20 cellular contexts compared by ENCODE assay signal in the genomic region with DNA sequence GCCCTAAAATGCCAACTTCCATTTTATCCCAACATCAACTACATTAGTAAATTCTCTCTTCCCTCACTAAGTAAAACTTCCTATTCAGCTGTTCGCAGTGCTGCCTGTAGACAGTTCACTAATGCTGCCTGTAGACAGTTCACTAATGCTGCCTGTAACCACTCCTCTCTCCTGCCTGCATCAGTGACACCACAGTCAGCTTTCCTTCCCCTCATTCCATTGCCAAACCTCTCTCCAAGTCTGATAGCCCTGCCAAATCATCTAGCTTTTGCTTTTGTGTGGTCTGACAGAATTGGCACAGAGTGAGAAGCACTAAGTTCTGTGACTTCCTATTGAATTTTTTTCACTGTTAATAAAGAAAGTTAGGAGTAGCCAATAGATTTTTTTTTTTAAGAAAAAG. TPM values are rescaled to one million over a fixed set of nuclear protein-coding genes. Genes with fewer than 3 reads are reported as not detected.
A peak's percentile ranks its signal among the peaks of the same experiment; 100 is the strongest.
DNase-seq lines count a peak whose midpoint lies in the region; ATAC-seq and TF ChIP-seq lines count a peak whose summit lies in the region.
"Had no signal": no experiment of that assay in that cellular context is flagged by ENCODE, and none has a peak within 500 bp of the region (broad histone marks: within the 10 kb centered on the region; RNA-seq: fewer than 3 reads in every experiment).

No MANE protein-coding gene starts in this region.

- no CpG with 5 or more reads among the region's 1 CpG for WGBS in H9 (ENCODE audit: extremely low coverage, insufficient read length, low lambda C conversion rate)
- 44 to 53% methylated on average over 1 of the region's 1 CpG for WGBS in heart right ventricle, 2 donors

- no peaks in the 10 kb centered on the region for H3K79me1 ChIP-seq in H9 (ENCODE audit: insufficient read depth, low read depth, low read length, poor library complexity, severe bottlenecking)

- no peak overlapping the region for H2AK5ac ChIP-seq in H9 (ENCODE audit: insufficient read length, low read length)

- no peaks in the 10 kb centered on the region for H3K36me3 ChIP-seq in heart right ventricle
- H3K36me3 ChIP-seq: BLaER1 treated with 17β-estradiol and CSF1 and Interleukin-3, amounts not matched to agents 10 nM and 100 nM; esophagus squamous epithelium; suprapubic skin had no signal

- no peak for DNase-seq in H9
- peak; percentile 92 for DNase-seq in astrocyte of the hippocampus (ENCODE audit: low read depth, low spot score)
- DNase-seq in heart right ventricle: peak in 1 of 2 donors; percentile 24
- DNase-seq in skeletal muscle cell (ENCODE audit: low read depth): peak; percentile 18
- DNase-seq in NOMO-1 treated with dmso at 0.1 percent for 144 hours (lab: John Stamatoyannopoulos, UW; ENCODE audit: unreplicated experiment): no peak
- DNase-seq in activated naive CD4-positive, alpha-beta T cell (lab: John Stamatoyannopoulos, UW): no peak
- no peak for DNase-seq in stimulated activated naive CD4-positive, alpha-beta T cell (lab: John Stamatoyannopoulos, UW)
- DNase-seq: activated B cell treated with CpG ODN at 0.5 μM for 24 hours; amygdala; dorsolateral prefrontal cortex; esophagus squamous epithelium; Kasumi-1; naive B cell; NCI-H1694 treated with DMSO at 0.1 percent for 48 hours; NCI-H748 treated with DMSO at 0.1 percent for 48 hours; stimulated activated CD4-positive, alpha-beta T cell treated with anti-CD3 and anti-CD28 coated beads, Interleukin-1b, Interleukin-23, amount 100 ng/mL, for 48 hours had no signal

- ATAC-seq in heart right ventricle: peak in 6 of 8 donors; percentile 63 to 89 (median 78)

- no peak overlapping the region for H3K23ac ChIP-seq in H9 (ENCODE audit: insufficient read length, low read depth, low read length)

- H3K36me3 Mint-ChIP-seq in H9 (ENCODE audit: insufficient read depth in 1 of 3, low read depth in 3 of 3): no peaks in the 10 kb centered on the region
- H3K36me3 Mint-ChIP-seq: naive B cell had no signal

- H3K27ac ChIP-seq in H9 (ENCODE audit: insufficient read length, low read depth, low read length): no peak overlapping the region
- H3K27ac ChIP-seq in heart right ventricle: no peak overlapping the region
- H3K27ac ChIP-seq: BLaER1 treated with 17β-estradiol and CSF1 and Interleukin-3, amounts not matched to agents 10 nM and 100 nM; dorsolateral prefrontal cortex; esophagus squamous epithelium; suprapubic skin had no signal

- H3K4me1 Mint-ChIP-seq in H9: peaks cover 14 to 15% of the 10 kb centered on the region in 2 experiments
- H3K4me1 Mint-ChIP-seq: activated B cell treated with CpG ODN at 0.5 μM for 24 hours, naive B cell had no signal

- no peak overlapping the region for H3K4me3 ChIP-seq in heart right ventricle
- no peak overlapping the region for H3K4me3 ChIP-seq in skeletal muscle cell (ENCODE audit: low read depth, low read length)
- H3K4me3 ChIP-seq: BLaER1 treated with 17β-estradiol and CSF1 and Interleukin-3, amounts not matched to agents 10 nM and 100 nM; dorsolateral prefrontal cortex; esophagus squamous epithelium; suprapubic skin had no signal

- no peak overlapping the region for H2BK5ac ChIP-seq in H9 (ENCODE audit: insufficient read length, low read length)

- no peak overlapping the region for H4K5ac ChIP-seq in H9 (ENCODE audit: insufficient read length, low read depth, low read length)

- H3K56ac ChIP-seq in H9 (ENCODE audit: insufficient read length, low read depth, low read length): no peak overlapping the region

- no peak overlapping the region for H2BK12ac ChIP-seq in H9 (ENCODE audit: insufficient read length, low read depth, low read length)

- no peak for TF ChIP-seq CTCF in H9 (conservative IDR thresholded peaks at IDR 0.05)
- TF ChIP-seq CTCF in heart right ventricle (IDR thresholded peaks at IDR 0.05): no peak

- no peak overlapping the region for H2BK120ac ChIP-seq in H9 (ENCODE audit: low read depth, low read length, poor library complexity, severe bottlenecking)

- H2BK20ac ChIP-seq in H9 (ENCODE audit: low read depth, low read length, poor library complexity, severe bottlenecking): no peak overlapping the region

- peak overlapping the region; percentile 40 for H2AFZ ChIP-seq in H9 (ENCODE audit: low read length)

- H3K18ac ChIP-seq in H9 (ENCODE audit: insufficient read length, low read depth, low read length): no peak overlapping the region

- H4K91ac ChIP-seq in H9 (ENCODE audit: insufficient read length, low read depth, low read length): no peak overlapping the region

- H3K9me3 ChIP-seq in H9 (ENCODE audit: control insufficient read depth, low read depth, low read length) (no peaks in the 10 kb centered on the region), heart right ventricle (no peaks in the 10 kb centered on the region)
- H3K9me3 ChIP-seq: BLaER1 treated with 17β-estradiol and CSF1 and Interleukin-3, amounts not matched to agents 10 nM and 100 nM; esophagus squamous epithelium; suprapubic skin had no signal

- intact Hi-C loops in heart right ventricle (cut with DNase I): no loop called here

- no peaks in the 10 kb centered on the region for H3K9me3 Mint-ChIP-seq in H9
- H3K9me3 Mint-ChIP-seq: activated B cell treated with CpG ODN at 0.5 μM for 24 hours; naive B cell; T-helper 1 cell treated with Interleukin-12 subunit alpha and Interleukin-12 subunit beta and Interleukin-4 antibody, amounts not matched to agents 30 μg/mL and 1 μg/mL, for 36 hours had no signal

- H3K23me2 ChIP-seq in H9 (ENCODE audit: insufficient read length, low read depth, low read length, poor library complexity, severe bottlenecking): no peaks in the 10 kb centered on the region

- no peak overlapping the region for H3K27ac Mint-ChIP-seq in H9
- H3K27ac Mint-ChIP-seq: activated B cell treated with CpG ODN at 0.5 μM for 24 hours; naive B cell; progenitor cell of endocrine pancreas; T-helper 1 cell treated with Interleukin-12 subunit alpha and Interleukin-12 subunit beta and Interleukin-4 antibody, amounts not matched to agents 30 μg/mL and 1 μg/mL, for 36 hours had no signal

- no peak overlapping the region for H3K4me3 Mint-ChIP-seq in H9
- H3K4me3 Mint-ChIP-seq: activated B cell treated with CpG ODN at 0.5 μM for 24 hours; naive B cell; T-helper 1 cell treated with Interleukin-12 subunit alpha and Interleukin-12 subunit beta and Interleukin-4 antibody, amounts not matched to agents 30 μg/mL and 1 μg/mL, for 36 hours had no signal

- H3K4me2 ChIP-seq in H9 (ENCODE audit: insufficient read depth, insufficient read length, low read length): no peak overlapping the region

- no peaks in the 10 kb centered on the region for H3K27me3 Mint-ChIP-seq in H9 (ENCODE audit: low read depth)
- H3K27me3 Mint-ChIP-seq: activated B cell treated with CpG ODN at 0.5 μM for 24 hours, progenitor cell of endocrine pancreas had no signal

- H3K4me1 ChIP-seq in H9 (ENCODE audit: insufficient read depth, low read length): no peaks in the 10 kb centered on the region; the same call in 1 of the 2 replicates
- H3K4me1 ChIP-seq in heart right ventricle: peaks cover 0 to 8% (median 0%) of the 10 kb centered on the region in 9 donors
- H3K4me1 ChIP-seq: suprapubic skin had no signal

- H3T11ph ChIP-seq in H9 (ENCODE audit: low read length): no peak overlapping the region

- H3K9ac ChIP-seq in H9 (ENCODE audit: extremely low read depth, insufficient read length, low read length): no peak overlapping the region
- H3K9ac ChIP-seq: BLaER1 treated with 17β-estradiol and CSF1 and Interleukin-3, amounts not matched to agents 10 nM and 100 nM had no signal

- H3K79me2 ChIP-seq in H9 (ENCODE audit: insufficient read depth, low read length): no peaks in the 10 kb centered on the region

- no peak overlapping the region for H3K4ac ChIP-seq in H9 (ENCODE audit: low read depth, low read length)

- no peaks in the 10 kb centered on the region for H3K27me3 ChIP-seq in H9 (ENCODE audit: insufficient read depth, low read length)
- H3K27me3 ChIP-seq in heart right ventricle: no peaks in the 10 kb centered on the region
- H3K27me3 ChIP-seq: BLaER1 treated with 17β-estradiol and CSF1 and Interleukin-3, amounts not matched to agents 10 nM and 100 nM; dorsolateral prefrontal cortex; esophagus squamous epithelium; suprapubic skin had no signal

- H4K20me1 ChIP-seq in H9 (ENCODE audit: control insufficient read depth, insufficient read depth, insufficient read length): no peaks in the 10 kb centered on the region
- H4K20me1 ChIP-seq: BLaER1 treated with 17β-estradiol and CSF1 and Interleukin-3, amounts not matched to agents 10 nM and 100 nM had no signal

- H2BK15ac ChIP-seq in H9 (ENCODE audit: low read depth, low read length): no peak overlapping the region

- H4K8ac ChIP-seq in H9 (replicated peaks; ENCODE audit: insufficient read length, low read depth, low read length): no peak overlapping the region

- H3K14ac ChIP-seq in H9 (ENCODE audit: insufficient read depth, low read length): no peak overlapping the region; the same call in 1 of the 2 replicates

RNA-seq across cellular contexts. Expression of a gene that starts 43.0 kb away (rescaled TPM):
- 9.8 and 11.0 TPM in 2 replicates for total RNA-seq in H9 (2021)
- under 1 TPM in 7 of 10 donors, not detected in 3; 0.02 to 0.82 (median 0.26) TPM for total RNA-seq in heart right ventricle
- under 1 TPM in 1 of 2 donors, not detected in 1; under 0.01 TPM for polyA plus RNA-seq in heart right ventricle

Comparison
In these comparisons a context has a peak if more than half of its experiments do, and no peak if none do; other contexts are left out.
1. DNase-seq: peak in astrocyte of the hippocampus (single experiment) and skeletal muscle cell (single experiment); none in H9 (single experiment), NOMO-1 treated with dmso at 0.1 percent for 144 hours (single experiment), activated naive CD4-positive, alpha-beta T cell (0 of 4) and stimulated activated naive CD4-positive, alpha-beta T cell (0 of 6).